Comparison of ENCODE assay signal across 15 cellular contexts in genomic region chr5:40600383-40600782, GRCh38.
DNase-seq lines count a peak whose midpoint lies in the region; ATAC-seq and TF ChIP-seq lines count a peak whose summit lies in the region.
"Had no signal": no experiment of that assay in that cellular context is flagged by ENCODE, and none has a peak within 500 bp of the region (broad histone marks: within the 10 kb centered on the region; RNA-seq: fewer than 3 reads in every experiment).

No MANE protein-coding gene starts in this region.

- DNase-seq in activated CD4-positive, alpha-beta T cell treated with anti-CD3 and anti-CD28 coated beads for 36 hours: no peak
- DNase-seq in activated CD4-positive, alpha-beta T cell treated with anti-CD3 and anti-CD28 coated beads, Interleukin-2, amount 10 ng/mL, durations not matched to agents 24 days and 14 days: no peak
- DNase-seq in activated naive CD8-positive, alpha-beta T cell treated with anti-CD3 and anti-CD28 coated beads for 36 hours: no peak
- DNase-seq in stimulated activated naive CD8-positive, alpha-beta T cell treated with anti-CD3 and anti-CD28 coated beads, Interleukin-15, Interleukin-2, amounts not matched to agents 100 U/mL and 50 U/mL, for 24 hours: no peak
- no peak for DNase-seq in dermis blood vessel endothelial cell
- no peak for DNase-seq in mesendoderm
- DNase-seq in omental fat pad (ENCODE audit: low spot score): no peak
- DNase-seq: C1 segment of cervical spinal cord; Calu3; CD4-positive, alpha-beta T cell; DMS79 treated with DMSO at 0.1 percent for 48 hours; GDM1 had no signal

- H2BK15ac ChIP-seq in mesendoderm (replicated peaks; ENCODE audit: low read depth): no peak overlapping the region

- no peak overlapping the region for H3K18ac ChIP-seq in mesendoderm (ENCODE audit: low read length)

- H3K9me3 Mint-ChIP-seq in activated CD4-positive, alpha-beta T cell treated with anti-CD3 and anti-CD28 coated beads for 36 hours (ENCODE audit: low read depth): no peaks in the 10 kb centered on the region
- H3K9me3 Mint-ChIP-seq in activated CD4-positive, alpha-beta T cell treated with anti-CD3 and anti-CD28 coated beads, Interleukin-2, amount 10 ng/mL, durations not matched to agents 24 days and 14 days: peaks cover 19% of the 10 kb centered on the region
- no peaks in the 10 kb centered on the region for H3K9me3 Mint-ChIP-seq in activated naive CD8-positive, alpha-beta T cell treated with anti-CD3 and anti-CD28 coated beads for 36 hours
- H3K9me3 Mint-ChIP-seq: CD4-positive, alpha-beta T cell had no signal

- no peak overlapping the region for H2BK5ac ChIP-seq in mesendoderm (ENCODE audit: low read length)

- H2BK120ac ChIP-seq in mesendoderm (ENCODE audit: low read depth, low read length): no peak overlapping the region

- H3K27me3 ChIP-seq in KMS-11 (ENCODE audit: insufficient read depth, low read depth): no peaks in the 10 kb centered on the region
- no peaks in the 10 kb centered on the region for H3K27me3 ChIP-seq in mesendoderm (ENCODE audit: insufficient read depth, low read length, poor library complexity)

- no peak overlapping the region for H3K4me3 ChIP-seq in KMS-11 (IDR thresholded peaks at IDR 0.05; ENCODE audit: insufficient read depth, low read depth, low read length)
- H3K4me3 ChIP-seq in mesendoderm (ENCODE audit: low read length): no peak overlapping the region
- H3K4me3 ChIP-seq: HAP-1 had no signal

- H2AK5ac ChIP-seq in mesendoderm (ENCODE audit: low read length): no peak overlapping the region

- peaks cover 2% of the 10 kb centered on the region for H3K27me3 Mint-ChIP-seq in activated CD4-positive, alpha-beta T cell treated with anti-CD3 and anti-CD28 coated beads for 36 hours
- H3K27me3 Mint-ChIP-seq in activated CD4-positive, alpha-beta T cell treated with anti-CD3 and anti-CD28 coated beads, Interleukin-2, amount 10 ng/mL, durations not matched to agents 24 days and 14 days: no peaks in the 10 kb centered on the region
- H3K27me3 Mint-ChIP-seq in activated naive CD8-positive, alpha-beta T cell treated with anti-CD3 and anti-CD28 coated beads for 36 hours: peaks cover 4% of the 10 kb centered on the region
- H3K27me3 Mint-ChIP-seq: B cell; CD4-positive, alpha-beta T cell had no signal

- peak overlapping the region; percentile 11 for H3K27ac Mint-ChIP-seq in activated CD4-positive, alpha-beta T cell treated with anti-CD3 and anti-CD28 coated beads for 36 hours
- H3K27ac Mint-ChIP-seq in activated CD4-positive, alpha-beta T cell treated with anti-CD3 and anti-CD28 coated beads, Interleukin-2, amount 10 ng/mL, durations not matched to agents 24 days and 14 days: no peak overlapping the region
- H3K27ac Mint-ChIP-seq in activated naive CD8-positive, alpha-beta T cell treated with anti-CD3 and anti-CD28 coated beads for 36 hours: peak overlapping the region; percentile 14
- H3K27ac Mint-ChIP-seq: B cell; CD4-positive, alpha-beta T cell had no signal

- CTCF ChIA-PET in activated CD4-positive, alpha-beta T cell treated with anti-CD3 and anti-CD28 coated beads for 36 hours (lab: Charles Lee): interaction anchor here (1.2 to 1.6 kb wide), 3 partner anchors 9 to 31 kb away, joined by 3 to 6 read pairs (median 5); no protein-coding TSS in a partner anchor

- no peak overlapping the region for H2AFZ ChIP-seq in KMS-11 (ENCODE audit: low read depth)

- no peak overlapping the region for H4K5ac ChIP-seq in mesendoderm (ENCODE audit: low read length)

- H3K23ac ChIP-seq in mesendoderm (ENCODE audit: low read length): no peak overlapping the region

- H3K36me3 Mint-ChIP-seq in activated CD4-positive, alpha-beta T cell treated with anti-CD3 and anti-CD28 coated beads for 36 hours (ENCODE audit: low read depth): no peaks in the 10 kb centered on the region
- no peaks in the 10 kb centered on the region for H3K36me3 Mint-ChIP-seq in activated CD4-positive, alpha-beta T cell treated with anti-CD3 and anti-CD28 coated beads, Interleukin-2, amount 10 ng/mL, durations not matched to agents 24 days and 14 days (ENCODE audit: low read depth)
- H3K36me3 Mint-ChIP-seq in activated naive CD8-positive, alpha-beta T cell treated with anti-CD3 and anti-CD28 coated beads for 36 hours: no peaks in the 10 kb centered on the region

- no peak overlapping the region for H3K4ac ChIP-seq in mesendoderm (ENCODE audit: low read depth, low read length)

- H3K4me2 ChIP-seq in KMS-11 (0 out of 2 replicates have a peak overlapping the region, but pooled peaks have one; percentile 18), mesendoderm (ENCODE audit: low read length) (no peak overlapping the region)

- H3K36me3 ChIP-seq in KMS-11 (ENCODE audit: insufficient read depth) (no peaks in the 10 kb centered on the region), mesendoderm (ENCODE audit: control insufficient read depth, insufficient read depth, low read length) (no peaks in the 10 kb centered on the region)
- H3K36me3 ChIP-seq: HAP-1 had no signal

- POLR2A ChIA-PET in activated CD4-positive, alpha-beta T cell treated with anti-CD3 and anti-CD28 coated beads for 36 hours (lab: Charles Lee): no interaction called here

- no peak overlapping the region for H3K27ac ChIP-seq in KMS-11
- H3K27ac ChIP-seq in mesendoderm (ENCODE audit: low read depth, low read length): no peak overlapping the region

- H3K9ac ChIP-seq in KMS-11: no peak overlapping the region
- H3K9ac ChIP-seq in mesendoderm (ENCODE audit: low read length): no peak overlapping the region

- peaks cover 36% of the 10 kb centered on the region for H3K4me1 Mint-ChIP-seq in activated CD4-positive, alpha-beta T cell treated with anti-CD3 and anti-CD28 coated beads for 36 hours
- H3K4me1 Mint-ChIP-seq in activated CD4-positive, alpha-beta T cell treated with anti-CD3 and anti-CD28 coated beads, Interleukin-2, amount 10 ng/mL, durations not matched to agents 24 days and 14 days: peaks cover 38% of the 10 kb centered on the region
- peaks cover 31% of the 10 kb centered on the region for H3K4me1 Mint-ChIP-seq in activated naive CD8-positive, alpha-beta T cell treated with anti-CD3 and anti-CD28 coated beads for 36 hours

- peak; percentile 51 for ATAC-seq in activated CD4-positive, alpha-beta T cell treated with anti-CD3 and anti-CD28 coated beads for 36 hours
- ATAC-seq in stimulated activated naive CD8-positive, alpha-beta T cell treated with anti-CD3 and anti-CD28 coated beads, Interleukin-15, Interleukin-2, amounts not matched to agents 100 U/mL and 50 U/mL, for 24 hours: peak; percentile 49
- no peak for ATAC-seq in omental fat pad (ENCODE audit: low FRiP score)

- H3K56ac ChIP-seq in mesendoderm (ENCODE audit: low read length): no peak overlapping the region

- intact Hi-C loops in activated CD4-positive, alpha-beta T cell treated with anti-CD3 and anti-CD28 coated beads for 36 hours (cut with DNase I, micrococcal nuclease): no loop called here
- intact Hi-C loops in activated CD4-positive, alpha-beta T cell treated with anti-CD3 and anti-CD28 coated beads, Interleukin-2, amount 10 ng/mL, durations not matched to agents 24 days and 14 days (cut with micrococcal nuclease): loop anchor here (5.0 kb wide), 1 partner anchor 77 kb away; the partner anchor contains the start of gene PTGER4

- H3K4me1 ChIP-seq in KMS-11 (ENCODE audit: low read depth, poor library complexity, severe bottlenecking) (peaks cover 28% of the 10 kb centered on the region), mesendoderm (ENCODE audit: control insufficient read depth, low read depth, low read length) (no peaks in the 10 kb centered on the region)
- H3K4me1 ChIP-seq: HAP-1 had no signal

- no peak overlapping the region for H4K8ac ChIP-seq in mesendoderm (ENCODE audit: low read depth, low read length)

- no peaks in the 10 kb centered on the region for H3K79me1 ChIP-seq in mesendoderm (ENCODE audit: low read length)

- H3K4me3 Mint-ChIP-seq in activated CD4-positive, alpha-beta T cell treated with anti-CD3 and anti-CD28 coated beads for 36 hours: no peak overlapping the region
- no peak overlapping the region for H3K4me3 Mint-ChIP-seq in activated CD4-positive, alpha-beta T cell treated with anti-CD3 and anti-CD28 coated beads, Interleukin-2, amount 10 ng/mL, durations not matched to agents 24 days and 14 days
- no peak overlapping the region for H3K4me3 Mint-ChIP-seq in activated naive CD8-positive, alpha-beta T cell treated with anti-CD3 and anti-CD28 coated beads for 36 hours
- H3K4me3 Mint-ChIP-seq: B cell; CD4-positive, alpha-beta T cell had no signal

- H3K79me2 ChIP-seq in KMS-11 (ENCODE audit: insufficient read depth, low read depth) (no peaks in the 10 kb centered on the region), mesendoderm (ENCODE audit: control insufficient read depth, insufficient read depth, low read length) (no peaks in the 10 kb centered on the region)

- no peaks in the 10 kb centered on the region for H4K20me1 ChIP-seq in KMS-11 (ENCODE audit: insufficient read depth)

- TF ChIP-seq CTCF in KMS-11 (conservative IDR thresholded peaks at IDR 0.05; ENCODE audit: low read depth, low read length) (no peak), omental fat pad (IDR thresholded peaks at IDR 0.05) (no peak)

- no CpG with 5 or more reads among the region's 1 CpG for WGBS in mesendoderm (ENCODE audit: extremely low coverage, insufficient coverage, low lambda C conversion rate)
